ENCODE assay signal across 11 cellular contexts in genomic region chr14:95260537-95261440, GRCh38. TPM values are rescaled to one million over a fixed set of nuclear protein-coding genes. Genes with fewer than 3 reads are reported as not detected.
A peak's percentile ranks its signal among the peaks of the same experiment; 100 is the strongest.
DNase-seq lines count a peak whose midpoint lies in the region; ATAC-seq and TF ChIP-seq lines count a peak whose summit lies in the region.
"Had no signal": no experiment of that assay in that cellular context is flagged by ENCODE, and none has a peak within 500 bp of the region (broad histone marks: within the 10 kb centered on the region; RNA-seq: fewer than 3 reads in every experiment).

No MANE protein-coding gene starts in this region.

- no peaks in the 10 kb centered on the region for H3K36me3 Mint-ChIP-seq in mesothelial cell of epicardium

- DNase-seq in COLO829 (ENCODE audit: low spot score) (peak; percentile 42), astrocyte of the cerebellum (ENCODE audit: low read depth) (peak; percentile 79), mesothelial cell of epicardium (ENCODE audit: low spot score in 2 of 2, unreplicated experiment in 2 of 2) (no peak), NCI-H187 (lab: John Stamatoyannopoulos, UW) (no peak)
- DNase-seq: activated gamma-delta T cell, DMS53, Peyer's patch had no signal

- peak overlapping the region; percentile 48 for H3K27ac Mint-ChIP-seq in mesothelial cell of epicardium

- no peak for TF ChIP-seq CTCF in astrocyte of the cerebellum (IDR thresholded peaks at IDR 0.05; ENCODE audit: low read depth, low read length, missing control alignments)
- TF ChIP-seq CTCF in mesothelial cell of epicardium (IDR thresholded peaks at IDR 0.05; ENCODE audit: unreplicated experiment): no peak

- no peaks in the 10 kb centered on the region for H3K9me3 Mint-ChIP-seq in mesothelial cell of epicardium

- peaks cover 34% of the 10 kb centered on the region for H3K4me1 Mint-ChIP-seq in mesothelial cell of epicardium

- no peaks in the 10 kb centered on the region for H3K27me3 Mint-ChIP-seq in mesothelial cell of epicardium (ENCODE audit: low read depth)

- in situ Hi-C loops in astrocyte of the cerebellum (cut with HindIII; ENCODE audit: low sequenced_read_pairs): no loop called here

- no peak overlapping the region for H3K4me3 ChIP-seq in astrocyte of the cerebellum (ENCODE audit: low read depth, low read length)
- H3K4me3 ChIP-seq: Peyer's patch had no signal

- no peak overlapping the region for H3K4me3 Mint-ChIP-seq in mesothelial cell of epicardium

- peak; percentile 65 for ATAC-seq in HG02610 (IDR thresholded peaks at IDR 0.05; ENCODE audit: unreplicated experiment)
- no peak for ATAC-seq in HG02588 (IDR thresholded peaks at IDR 0.05; ENCODE audit: unreplicated experiment)
- no peak for ATAC-seq in GM18867 (IDR thresholded peaks at IDR 0.05; ENCODE audit: unreplicated experiment)
- ATAC-seq in GM18519 (IDR thresholded peaks at IDR 0.05; ENCODE audit: low FRiP score, unreplicated experiment): no peak

RNA-seq across cellular contexts. Expression of gene CLMN, which starts 58.9 kb away (rescaled TPM):
- total RNA-seq in mesothelial cell of epicardium: 114 to 120 TPM (median 117 TPM) in 3 replicates

Comparison
In these comparisons a context has a peak if more than half of its experiments do, and no peak if none do; other contexts are left out.
1. DNase-seq: peak in COLO829 (single experiment) and astrocyte of the cerebellum (single experiment); none in mesothelial cell of epicardium (0 of 2) and NCI-H187 (0 of 2).